ENCODE assay signal across 1 cellular context in the genomic region with DNA sequence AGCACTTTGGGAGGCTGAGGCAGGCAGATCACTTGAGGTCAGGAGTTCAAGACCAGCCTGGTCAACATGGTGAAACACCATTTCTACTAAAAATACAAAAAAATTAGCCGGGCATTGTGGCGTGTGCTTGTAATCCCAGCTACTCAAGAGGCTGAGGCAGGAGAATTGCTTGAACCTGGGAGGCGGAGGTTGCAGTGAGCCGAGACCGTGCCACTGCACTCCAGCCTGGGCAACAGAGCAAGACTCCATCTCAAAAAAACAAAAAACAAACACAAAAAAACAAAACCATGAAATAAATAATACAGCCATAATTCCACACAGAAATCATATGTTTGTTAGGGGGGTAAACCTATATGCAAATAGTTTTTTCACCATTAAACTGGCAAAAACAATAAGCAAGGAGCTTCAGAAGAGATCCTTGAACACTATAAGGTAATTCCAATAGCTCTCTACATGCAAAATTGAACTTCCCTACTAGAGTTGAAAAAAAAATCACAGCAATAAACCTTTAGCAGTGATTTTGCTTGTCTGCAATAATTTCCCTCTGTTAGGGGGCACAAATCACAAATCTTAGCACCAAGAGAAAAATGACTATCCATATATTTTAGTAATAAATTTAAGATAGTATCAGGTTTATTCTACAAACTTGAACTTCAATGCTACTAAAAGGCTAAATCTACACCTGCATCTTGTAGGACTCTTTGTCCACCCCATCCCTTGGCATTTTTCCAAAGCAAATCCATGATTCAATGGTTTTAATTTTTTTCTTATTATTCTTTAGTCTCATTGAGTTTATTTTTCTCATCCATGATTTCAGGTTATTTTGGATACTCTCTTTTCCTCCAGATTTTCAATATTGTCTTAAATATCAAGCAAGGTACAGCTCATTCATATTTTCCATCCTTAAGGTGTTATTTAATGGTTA.
TF ChIP-seq lines count a peak whose summit lies in the region.

No MANE protein-coding gene starts in this region.

TF ChIP-seq in H1, 55 proteins besides CTCF, POLR2A, EP300 and RAD21 (continued from another document):
- TF ChIP-seq RNF2 (IDR thresholded peaks at IDR 0.05; ENCODE audit: borderline replicate concordance, low read depth, low read length, missing control alignments, poor library complexity, severe bottlenecking) (no peak), EZH2 (IDR thresholded peaks at IDR 0.05; ENCODE audit: low read depth, low read length, severe bottlenecking) (no peak), CBX5 (IDR thresholded peaks at IDR 0.05; ENCODE audit: low read depth, low read length) (no peak), KDM4A (IDR thresholded peaks at IDR 0.05; ENCODE audit: low read depth, low read length, severe bottlenecking) (no peak), PHF8 (conservative IDR thresholded peaks at IDR 0.05; ENCODE audit: low read depth, low read length) (no peak), HDAC6 (IDR thresholded peaks at IDR 0.05; ENCODE audit: low read depth, low read length) (no peak), TAF1 (IDR thresholded peaks at IDR 0.05; ENCODE audit: low read depth, low read length) (no peak), ASH2L (IDR thresholded peaks at IDR 0.05; ENCODE audit: low read length) (no peak), BCL11A (IDR thresholded peaks at IDR 0.05; ENCODE audit: low read depth in 2 of 2, low read length in 2 of 2) (no peak), SIX5 (IDR thresholded peaks at IDR 0.05; ENCODE audit: low read depth, low read length) (no peak), SP1 (IDR thresholded peaks at IDR 0.05; ENCODE audit: low read depth, low read length) (no peak), TAF7 (optimal IDR thresholded peaks at IDR 0.05; ENCODE audit: borderline replicate concordance, low read depth, low read length) (no peak), CHD2 (IDR thresholded peaks at IDR 0.05; ENCODE audit: low read length) (no peak), JUN (IDR thresholded peaks at IDR 0.05; ENCODE audit: low read depth, low read length) (no peak), CHD1 (IDR thresholded peaks at IDR 0.05; ENCODE audit: low read depth, low read length) (no peak), FOSL1 (IDR thresholded peaks at IDR 0.05; ENCODE audit: insufficient read depth, low read depth, low read length) (no peak)
- TF ChIP-seq, protein P1, sequence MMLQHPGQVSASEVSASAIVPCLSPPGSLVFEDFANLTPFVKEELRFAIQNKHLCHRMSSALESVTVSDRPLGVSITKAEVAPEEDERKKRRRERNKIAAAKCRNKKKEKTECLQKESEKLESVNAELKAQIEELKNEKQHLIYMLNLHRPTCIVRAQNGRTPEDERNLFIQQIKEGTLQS (IDR thresholded peaks at IDR 0.05; ENCODE audit: insufficient read depth, low read depth, low read length), result no peak
- TF ChIP-seq, protein P2, sequence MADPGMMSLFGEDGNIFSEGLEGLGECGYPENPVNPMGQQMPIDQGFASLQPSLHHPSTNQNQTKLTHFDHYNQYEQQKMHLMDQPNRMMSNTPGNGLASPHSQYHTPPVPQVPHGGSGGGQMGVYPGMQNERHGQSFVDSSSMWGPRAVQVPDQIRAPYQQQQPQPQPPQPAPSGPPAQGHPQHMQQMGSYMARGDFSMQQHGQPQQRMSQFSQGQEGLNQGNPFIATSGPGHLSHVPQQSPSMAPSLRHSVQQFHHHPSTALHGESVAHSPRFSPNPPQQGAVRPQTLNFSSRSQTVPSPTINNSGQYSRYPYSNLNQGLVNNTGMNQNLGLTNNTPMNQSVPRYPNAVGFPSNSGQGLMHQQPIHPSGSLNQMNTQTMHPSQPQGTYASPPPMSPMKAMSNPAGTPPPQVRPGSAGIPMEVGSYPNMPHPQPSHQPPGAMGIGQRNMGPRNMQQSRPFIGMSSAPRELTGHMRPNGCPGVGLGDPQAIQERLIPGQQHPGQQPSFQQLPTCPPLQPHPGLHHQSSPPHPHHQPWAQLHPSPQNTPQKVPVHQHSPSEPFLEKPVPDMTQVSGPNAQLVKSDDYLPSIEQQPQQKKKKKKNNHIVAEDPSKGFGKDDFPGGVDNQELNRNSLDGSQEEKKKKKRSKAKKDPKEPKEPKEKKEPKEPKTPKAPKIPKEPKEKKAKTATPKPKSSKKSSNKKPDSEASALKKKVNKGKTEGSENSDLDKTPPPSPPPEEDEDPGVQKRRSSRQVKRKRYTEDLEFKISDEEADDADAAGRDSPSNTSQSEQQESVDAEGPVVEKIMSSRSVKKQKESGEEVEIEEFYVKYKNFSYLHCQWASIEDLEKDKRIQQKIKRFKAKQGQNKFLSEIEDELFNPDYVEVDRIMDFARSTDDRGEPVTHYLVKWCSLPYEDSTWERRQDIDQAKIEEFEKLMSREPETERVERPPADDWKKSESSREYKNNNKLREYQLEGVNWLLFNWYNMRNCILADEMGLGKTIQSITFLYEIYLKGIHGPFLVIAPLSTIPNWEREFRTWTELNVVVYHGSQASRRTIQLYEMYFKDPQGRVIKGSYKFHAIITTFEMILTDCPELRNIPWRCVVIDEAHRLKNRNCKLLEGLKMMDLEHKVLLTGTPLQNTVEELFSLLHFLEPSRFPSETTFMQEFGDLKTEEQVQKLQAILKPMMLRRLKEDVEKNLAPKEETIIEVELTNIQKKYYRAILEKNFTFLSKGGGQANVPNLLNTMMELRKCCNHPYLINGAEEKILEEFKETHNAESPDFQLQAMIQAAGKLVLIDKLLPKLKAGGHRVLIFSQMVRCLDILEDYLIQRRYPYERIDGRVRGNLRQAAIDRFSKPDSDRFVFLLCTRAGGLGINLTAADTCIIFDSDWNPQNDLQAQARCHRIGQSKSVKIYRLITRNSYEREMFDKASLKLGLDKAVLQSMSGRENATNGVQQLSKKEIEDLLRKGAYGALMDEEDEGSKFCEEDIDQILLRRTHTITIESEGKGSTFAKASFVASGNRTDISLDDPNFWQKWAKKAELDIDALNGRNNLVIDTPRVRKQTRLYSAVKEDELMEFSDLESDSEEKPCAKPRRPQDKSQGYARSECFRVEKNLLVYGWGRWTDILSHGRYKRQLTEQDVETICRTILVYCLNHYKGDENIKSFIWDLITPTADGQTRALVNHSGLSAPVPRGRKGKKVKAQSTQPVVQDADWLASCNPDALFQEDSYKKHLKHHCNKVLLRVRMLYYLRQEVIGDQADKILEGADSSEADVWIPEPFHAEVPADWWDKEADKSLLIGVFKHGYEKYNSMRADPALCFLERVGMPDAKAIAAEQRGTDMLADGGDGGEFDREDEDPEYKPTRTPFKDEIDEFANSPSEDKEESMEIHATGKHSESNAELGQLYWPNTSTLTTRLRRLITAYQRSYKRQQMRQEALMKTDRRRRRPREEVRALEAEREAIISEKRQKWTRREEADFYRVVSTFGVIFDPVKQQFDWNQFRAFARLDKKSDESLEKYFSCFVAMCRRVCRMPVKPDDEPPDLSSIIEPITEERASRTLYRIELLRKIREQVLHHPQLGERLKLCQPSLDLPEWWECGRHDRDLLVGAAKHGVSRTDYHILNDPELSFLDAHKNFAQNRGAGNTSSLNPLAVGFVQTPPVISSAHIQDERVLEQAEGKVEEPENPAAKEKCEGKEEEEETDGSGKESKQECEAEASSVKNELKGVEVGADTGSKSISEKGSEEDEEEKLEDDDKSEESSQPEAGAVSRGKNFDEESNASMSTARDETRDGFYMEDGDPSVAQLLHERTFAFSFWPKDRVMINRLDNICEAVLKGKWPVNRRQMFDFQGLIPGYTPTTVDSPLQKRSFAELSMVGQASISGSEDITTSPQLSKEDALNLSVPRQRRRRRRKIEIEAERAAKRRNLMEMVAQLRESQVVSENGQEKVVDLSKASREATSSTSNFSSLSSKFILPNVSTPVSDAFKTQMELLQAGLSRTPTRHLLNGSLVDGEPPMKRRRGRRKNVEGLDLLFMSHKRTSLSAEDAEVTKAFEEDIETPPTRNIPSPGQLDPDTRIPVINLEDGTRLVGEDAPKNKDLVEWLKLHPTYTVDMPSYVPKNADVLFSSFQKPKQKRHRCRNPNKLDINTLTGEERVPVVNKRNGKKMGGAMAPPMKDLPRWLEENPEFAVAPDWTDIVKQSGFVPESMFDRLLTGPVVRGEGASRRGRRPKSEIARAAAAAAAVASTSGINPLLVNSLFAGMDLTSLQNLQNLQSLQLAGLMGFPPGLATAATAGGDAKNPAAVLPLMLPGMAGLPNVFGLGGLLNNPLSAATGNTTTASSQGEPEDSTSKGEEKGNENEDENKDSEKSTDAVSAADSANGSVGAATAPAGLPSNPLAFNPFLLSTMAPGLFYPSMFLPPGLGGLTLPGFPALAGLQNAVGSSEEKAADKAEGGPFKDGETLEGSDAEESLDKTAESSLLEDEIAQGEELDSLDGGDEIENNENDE (IDR thresholded peaks at IDR 0.05; ENCODE audit: insufficient replicate concordance, low read length), result no peak
